14 cellular contexts compared by ENCODE assay signal in genomic region chr5:74622122-74622521, GRCh38. TPM values are rescaled to one million over a fixed set of nuclear protein-coding genes. Genes with fewer than 3 reads are reported as not detected.
DNase-seq lines count a peak whose midpoint lies in the region; ATAC-seq lines count a peak whose summit lies in the region.
"Had no signal": no experiment of that assay in that cellular context is flagged by ENCODE, and none has a peak within 500 bp of the region (broad histone marks: within the 10 kb centered on the region; RNA-seq: fewer than 3 reads in every experiment).

No MANE protein-coding gene starts in this region.

- peak overlapping the region; percentile 33 for H3K4me3 Mint-ChIP-seq in activated T-helper 17 cell treated with anti-CD3 and anti-CD28 coated beads, Interleukin-2, amount 50 U/mL, for 72 hours
- H3K4me3 Mint-ChIP-seq: IgD-negative memory B cell had no signal

- H3K27ac Mint-ChIP-seq in activated T-helper 17 cell treated with anti-CD3 and anti-CD28 coated beads, Interleukin-2, amount 50 U/mL, for 72 hours = no peak overlapping the region

- H3K36me3 Mint-ChIP-seq in activated T-helper 17 cell treated with anti-CD3 and anti-CD28 coated beads, Interleukin-2, amount 50 U/mL, for 72 hours (ENCODE audit: low read depth) = no peaks in the 10 kb centered on the region

- H3K9me3 Mint-ChIP-seq in activated T-helper 17 cell treated with anti-CD3 and anti-CD28 coated beads, Interleukin-2, amount 50 U/mL, for 72 hours = no peaks in the 10 kb centered on the region

- DNase-seq in A172 (ENCODE audit: low spot score) = peak; percentile 24
- peak; percentile 36 for DNase-seq in ELR (ENCODE audit: low read depth)
- no peak for DNase-seq in NCI-H526 treated with DMSO at 0.1 percent for 48 hours (lab: John Stamatoyannopoulos, UW)
- DNase-seq in AG08395 (ENCODE audit: low spot score) = no peak
- DNase-seq: activated CD8-positive, alpha-beta memory T cell treated with anti-CD3 and anti-CD28 coated beads, Interleukin-2, amount 50 U/mL, for 48 hours; gastrocnemius medialis; NCI-H1436 treated with DMSO at 0.1 percent for 48 hours; NCI-H526; T1000 had no signal

- H3K4me1 Mint-ChIP-seq in activated T-helper 17 cell treated with anti-CD3 and anti-CD28 coated beads, Interleukin-2, amount 50 U/mL, for 72 hours = peaks cover 5% of the 10 kb centered on the region
- H3K4me1 Mint-ChIP-seq: IgD-negative memory B cell had no signal

- ATAC-seq in HG02588 (IDR thresholded peaks at IDR 0.05; ENCODE audit: unreplicated experiment) = peak; percentile 46
- ATAC-seq in activated T-helper 17 cell treated with anti-CD3 and anti-CD28 coated beads, Interleukin-2, amount 50 U/mL, for 72 hours (replicated peaks) = peak; percentile 97
- no peak for ATAC-seq in GM18502 (IDR thresholded peaks at IDR 0.05; ENCODE audit: poor library complexity, unreplicated experiment)
- ATAC-seq in GM19351 (IDR thresholded peaks at IDR 0.05; ENCODE audit: unreplicated experiment) = no peak
- ATAC-seq: gastrocnemius medialis had no signal

- H3K27me3 Mint-ChIP-seq in activated T-helper 17 cell treated with anti-CD3 and anti-CD28 coated beads, Interleukin-2, amount 50 U/mL, for 72 hours = peaks cover 35% of the 10 kb centered on the region

RNA-seq across cellular contexts. Expression of gene ENC1, which starts 18.4 kb away (rescaled TPM):
- 26.2 and 28.3 TPM in 2 replicates for total RNA-seq in A172 (2014; rRNA removed; shearing (Covaris generic))
- under 1 TPM; 0.42 to 0.89 TPM for total RNA-seq in activated T-helper 17 cell treated with anti-CD3 and anti-CD28 coated beads, Interleukin-2, amount 50 U/mL, for 72 hours

Comparison
In these comparisons a context has a peak if more than half of its experiments do, and no peak if none do; other contexts are left out.
1. DNase-seq: peak in A172 (single experiment) and ELR (single experiment); none in NCI-H526 treated with DMSO at 0.1 percent for 48 hours (single experiment) and AG08395 (single experiment).
2. ATAC-seq: peak in HG02588 (single experiment) and activated T-helper 17 cell treated with anti-CD3 and anti-CD28 coated beads, Interleukin-2, amount 50 U/mL, for 72 hours (single experiment); none in GM18502 (single experiment) and GM19351 (single experiment).
3. RNA of gene ENC1, which starts 18.4 kb away (total RNA-seq): 26.2 to 28.3 TPM in A172; 0.42 to 0.89 TPM in activated T-helper 17 cell treated with anti-CD3 and anti-CD28 coated beads, Interleukin-2, amount 50 U/mL, for 72 hours; every median in the first group is over 10 times any median in the second.